10 cellular contexts compared by ENCODE assay signal in genomic region chr1:8533124-8533523, GRCh38.
A peak's percentile ranks its signal among the peaks of the same experiment; 100 is the strongest.
DNase-seq lines count a peak whose midpoint lies in the region; ATAC-seq and TF ChIP-seq lines count a peak whose summit lies in the region.
"Had no signal": no experiment of that assay in that cellular context is flagged by ENCODE, and none has a peak within 500 bp of the region (broad histone marks: within the 10 kb centered on the region; RNA-seq: fewer than 3 reads in every experiment).

No MANE protein-coding gene starts in this region.

- H3K4me1 ChIP-seq in OCI-LY7 (ENCODE audit: insufficient read depth, low read length, poor library complexity, severe bottlenecking) (peaks cover 96% of the 10 kb centered on the region), osteoblast (ENCODE audit: insufficient read depth, low read length) (no peaks in the 10 kb centered on the region), esophagus muscularis mucosa (peaks cover 0 to 20% (median 17%) of the 10 kb centered on the region in 4 donors), body of pancreas (no peaks in the 10 kb centered on the region)

- no peaks in the 10 kb centered on the region for H4K20me1 ChIP-seq in OCI-LY7 (ENCODE audit: insufficient read depth, low read length)
- H4K20me1 ChIP-seq in osteoblast (ENCODE audit: insufficient read depth, low read length), result no peaks in the 10 kb centered on the region

- TF ChIP-seq CTCF in OCI-LY7 (conservative IDR thresholded peaks at IDR 0.05; ENCODE audit: low read length) (no peak), nephron progenitor cell (IDR thresholded peaks at IDR 0.05) (no peak), osteoblast (IDR thresholded peaks at IDR 0.05; ENCODE audit: extremely low read depth, low read depth, low read length) (no peak), esophagus muscularis mucosa (IDR thresholded peaks at IDR 0.05) (no peak), body of pancreas (IDR thresholded peaks at IDR 0.05) (no peak)

- H3K79me2 ChIP-seq in OCI-LY7 (ENCODE audit: insufficient read depth, low read depth, low read length), result peaks cover 35% of the 10 kb centered on the region; the same call in 1 of the 2 replicates
- H3K79me2 ChIP-seq in osteoblast (ENCODE audit: insufficient read depth, low read length), result peaks cover under 1% of the 10 kb centered on the region

- no TSS peak for BruUV-seq in OCI-LY7 (replicated peaks; lab: Mats Ljungman, UMichigan)

- peak overlapping the region; percentile 50 for H3K4me3 ChIP-seq in OCI-LY7 (ENCODE audit: low read depth, low read length, poor library complexity, severe bottlenecking)
- no peak overlapping the region for H3K4me3 ChIP-seq in osteoblast (ENCODE audit: insufficient read depth, low read length)
- H3K4me3 ChIP-seq in esophagus muscularis mucosa, result no peak overlapping the region
- no peak overlapping the region for H3K4me3 ChIP-seq in body of pancreas

- peak; percentile 66 for DNase-seq in OCI-LY7 (ENCODE audit: low spot score)
- DNase-seq in nephron progenitor cell, result no peak
- no peak for DNase-seq in osteoblast (ENCODE audit: insufficient read length, low spot score, missing footprints)
- no peak for DNase-seq in esophagus muscularis mucosa (ENCODE audit: extremely low spot score)
- DNase-seq in globus pallidus (ENCODE audit: low spot score), result no peak
- no peak for DNase-seq in body of pancreas
- DNase-seq: glutamatergic neuron, NCI-H526 had no signal

- H3K36me3 ChIP-seq in OCI-LY7 (ENCODE audit: insufficient read depth, low read length) (peaks cover 6% of the 10 kb centered on the region), osteoblast (ENCODE audit: insufficient read depth, low read length) (peaks cover 9% of the 10 kb centered on the region), esophagus muscularis mucosa (no peaks in the 10 kb centered on the region), body of pancreas (replicated peaks in 1 of 2; ENCODE audit: insufficient read depth in 1 of 2, low read depth in 2 of 2) (no peaks in the 10 kb centered on the region)

- no peak overlapping the region for H3K4me3 Mint-ChIP-seq in nephron progenitor cell

- H3K36me3 Mint-ChIP-seq in nephron progenitor cell (ENCODE audit: low read depth), result peaks cover 61% of the 10 kb centered on the region

- H3K27me3 Mint-ChIP-seq in nephron progenitor cell (ENCODE audit: low read depth, poor library complexity), result no peaks in the 10 kb centered on the region

- H3K4me2 ChIP-seq in OCI-LY7 (ENCODE audit: low read length) (peak overlapping the region; percentile 84), osteoblast (ENCODE audit: insufficient read depth, low read length) (no peak overlapping the region)

- peaks cover 20% of the 10 kb centered on the region for H3K4me1 Mint-ChIP-seq in nephron progenitor cell

- TF ChIP-seq POLR2A in esophagus muscularis mucosa (IDR thresholded peaks at IDR 0.05; ENCODE audit: low read depth) (no peak), body of pancreas (IDR thresholded peaks at IDR 0.05) (no peak)

- H2AFZ ChIP-seq in OCI-LY7 (ENCODE audit: low read length) (no peak overlapping the region; the same call in 1 of the 2 replicates), osteoblast (ENCODE audit: low read length) (no peak overlapping the region)

- peak overlapping the region; percentile 91 for H3K27ac ChIP-seq in OCI-LY7 (ENCODE audit: low read depth, low read length, poor library complexity, severe bottlenecking)
- no peak overlapping the region for H3K27ac ChIP-seq in osteoblast (ENCODE audit: low read depth, low read length)
- H3K27ac ChIP-seq in esophagus muscularis mucosa (replicated peaks in 1 of 4), result no peak overlapping the region
- H3K27ac ChIP-seq in body of pancreas, result no peak overlapping the region

- TF ChIP-seq EP300 in esophagus muscularis mucosa (IDR thresholded peaks at IDR 0.05), result no peak

- peak; percentile 75 for ATAC-seq in GM18867 (IDR thresholded peaks at IDR 0.05; ENCODE audit: unreplicated experiment)
- peak; percentile 50 for ATAC-seq in GM21526 (IDR thresholded peaks at IDR 0.05; ENCODE audit: low FRiP score, unreplicated experiment)
- no peak for ATAC-seq in body of pancreas

- 76% methylated on average over 4 of the region's 4 CpGs for WGBS in esophagus muscularis mucosa
- WGBS in body of pancreas, 2 donors, result 85 to 90% methylated on average over 4 of the region's 4 CpGs

- no peaks in the 10 kb centered on the region for H3K9me2 ChIP-seq in OCI-LY7 (ENCODE audit: insufficient read depth, low read length)

- intact Hi-C loops in OCI-LY7 (cut with micrococcal nuclease; ENCODE audit: unreplicated experiment) (loop anchor here (5.0 kb wide), 1 partner anchor 61 kb away; no protein-coding TSS in a partner anchor), esophagus muscularis mucosa (cut with DNase I) (no loop called here), body of pancreas (cut with DNase I) (no loop called here)

- H3K27ac Mint-ChIP-seq in nephron progenitor cell, result peak overlapping the region; percentile 8

- CTCF ChIA-PET in OCI-LY7 (lab: Charles Lee; ENCODE audit: unreplicated experiment), result interaction anchor here (1.3 kb wide), 1 partner anchor 22 kb away, joined by 4 read pairs; no protein-coding TSS in a partner anchor

- POLR2A ChIA-PET in OCI-LY7 (lab: Charles Lee), result interaction anchor here (0.6 to 2.8 kb wide), 13 partner anchors 8 to 165 kb away, joined by 3 to 10 read pairs (median 4); no protein-coding TSS in a partner anchor

- H3K27me3 ChIP-seq in osteoblast (ENCODE audit: insufficient read depth, low read length), result no peaks in the 10 kb centered on the region
- H3K27me3 ChIP-seq in esophagus muscularis mucosa, result no peaks in the 10 kb centered on the region
- H3K27me3 ChIP-seq in body of pancreas, result no peaks in the 10 kb centered on the region

- H3K9me3 ChIP-seq in OCI-LY7 (ENCODE audit: low read length) (peaks cover 9% of the 10 kb centered on the region; the same call in 1 of the 2 replicates), osteoblast (ENCODE audit: low read depth, low read length) (no peaks in the 10 kb centered on the region), esophagus muscularis mucosa (no peaks in the 10 kb centered on the region), body of pancreas (no peaks in the 10 kb centered on the region)

- H3K9me3 Mint-ChIP-seq in nephron progenitor cell, result no peaks in the 10 kb centered on the region
